29 cellular contexts compared by ENCODE assay signal in genomic region chr3:37198547-37198946, GRCh38. TPM values are rescaled to one million over a fixed set of nuclear protein-coding genes. Genes with fewer than 3 reads are reported as not detected.
DNase-seq lines count a peak whose midpoint lies in the region; ATAC-seq, FAIRE-seq and TF ChIP-seq lines count a peak whose summit lies in the region.
"Had no signal": no experiment of that assay in that cellular context is flagged by ENCODE, and none has a peak within 500 bp of the region (broad histone marks: within the 10 kb centered on the region; RNA-seq: fewer than 3 reads in every experiment).

No MANE protein-coding gene starts in this region.

- no peak for FAIRE-seq in HTR-8/SVneo (lab: Jason Lieb, UNC)
- FAIRE-seq: GM12878, H1 had no signal

- no peaks in the 10 kb centered on the region for H3K36me3 ChIP-seq in breast epithelium
- no peaks in the 10 kb centered on the region for H3K36me3 ChIP-seq in naive thymus-derived CD4-positive, alpha-beta T cell (ENCODE audit: control insufficient read depth in 2 of 3, insufficient read depth in 3 of 3, low read length in 3 of 3)

- peaks cover 25% of the 10 kb centered on the region for H3K4me1 Mint-ChIP-seq in MCF 10A (ENCODE audit: insufficient read depth, unreplicated experiment)
- peaks cover 15% of the 10 kb centered on the region for H3K4me1 Mint-ChIP-seq in progenitor cell of endocrine pancreas (ENCODE audit: low read depth)
- H3K4me1 Mint-ChIP-seq in naive thymus-derived CD4-positive, alpha-beta T cell, result no peaks in the 10 kb centered on the region
- H3K4me1 Mint-ChIP-seq: activated naive CD8-positive, alpha-beta T cell treated with anti-CD3 and anti-CD28 coated beads for 36 hours; CD4-positive, CD25-positive, alpha-beta regulatory T cell; memory B cell; stimulated activated memory B cell treated with anti-CD40 and anti-IgM and Interleukin-4, amounts not matched to agents 10 μg/mL and 1 μg/mL and 100 μg/mL, for 72 hours had no signal

- no peak for TF ChIP-seq CTCF in MCF 10A (IDR thresholded peaks at IDR 0.05; ENCODE audit: unreplicated experiment)
- TF ChIP-seq CTCF in breast epithelium (IDR thresholded peaks at IDR 0.05), result no peak
- TF ChIP-seq CTCF in foreskin keratinocyte (conservative IDR thresholded peaks at IDR 0.05), result no peak
- TF ChIP-seq CTCF in progenitor cell of endocrine pancreas (IDR thresholded peaks at IDR 0.05; ENCODE audit: unreplicated experiment), result no peak

- H3K27ac ChIP-seq in breast epithelium (no peak overlapping the region), foreskin keratinocyte (peak overlapping the region; percentile 68)
- no peak overlapping the region for H3K27ac ChIP-seq in naive thymus-derived CD4-positive, alpha-beta T cell (ENCODE audit: low read depth, low read length)
- H3K27ac ChIP-seq: 22Rv1, VCaP had no signal

- CTCF ChIA-PET in MCF 10A (lab: Yijun Ruan, JAX), result interaction anchor here (0.6 kb wide), 1 partner anchor 234 kb away, joined by 5 read pairs; no protein-coding TSS in a partner anchor
- CTCF ChIA-PET in naive thymus-derived CD4-positive, alpha-beta T cell (lab: Charles Lee), result no interaction called here

- no peak for DNase-seq in MCF 10A (ENCODE audit: unreplicated experiment)
- no peak for DNase-seq in breast epithelium (ENCODE audit: low spot score in 2 of 2)
- DNase-seq in foreskin keratinocyte, result no peak
- DNase-seq in progenitor cell of endocrine pancreas (ENCODE audit: low spot score, unreplicated experiment), result no peak
- no peak for DNase-seq in HTR-8/SVneo (ENCODE audit: insufficient read length, low spot score)
- DNase-seq in amygdala (lab: John Stamatoyannopoulos, UW), result no peak
- no peak for DNase-seq in naive thymus-derived CD4-positive, alpha-beta T cell
- DNase-seq: activated CD4-positive, alpha-beta T cell treated with anti-CD3 and anti-CD28 coated beads for 4 hours; activated CD8-positive, alpha-beta memory T cell treated with anti-CD3 and anti-CD28 coated beads for 24 hours; activated effector memory CD4-positive, alpha-beta T cell treated with anti-CD3 and anti-CD28 coated beads, Interleukin-2, amount 50 U/mL, for 16 hours; activated naive CD8-positive, alpha-beta T cell treated with anti-CD3 and anti-CD28 coated beads for 36 hours; CD4-positive, CD25-positive, alpha-beta regulatory T cell; DND-41; left colon; NCI-H1092 treated with DMSO at 0.1 percent for 48 hours; NCI-H2029; NCI-H526; NK-92 treated with Interleukin-12 subunit alpha and Interleukin-12 subunit beta, amount 100 ng/mL, for 24 hours; PC-9; SHP77; stimulated activated CD4-positive, alpha-beta T cell treated with anti-CD3 and anti-CD28 coated beads, Interleukin-4, amount 100 ng/mL, for 4 hours; T-helper 9 cell had no signal

- no peak overlapping the region for H3K4me3 Mint-ChIP-seq in MCF 10A (ENCODE audit: unreplicated experiment)
- H3K4me3 Mint-ChIP-seq in progenitor cell of endocrine pancreas (ENCODE audit: low read depth), result no peak overlapping the region
- no peak overlapping the region for H3K4me3 Mint-ChIP-seq in naive thymus-derived CD4-positive, alpha-beta T cell
- H3K4me3 Mint-ChIP-seq: activated naive CD8-positive, alpha-beta T cell treated with anti-CD3 and anti-CD28 coated beads for 36 hours; CD4-positive, CD25-positive, alpha-beta regulatory T cell; memory B cell; stimulated activated memory B cell treated with anti-CD40 and anti-IgM and Interleukin-4, amounts not matched to agents 10 μg/mL and 1 μg/mL and 100 μg/mL, for 72 hours had no signal

- no peak overlapping the region for H3K4me3 ChIP-seq in breast epithelium
- H3K4me3 ChIP-seq in naive thymus-derived CD4-positive, alpha-beta T cell (ENCODE audit: low read length), result no peak overlapping the region
- H3K4me3 ChIP-seq: GM12878, PC-9 had no signal

- no peak for TF ChIP-seq POLR2A in breast epithelium (IDR thresholded peaks at IDR 0.05)

- POLR2A ChIA-PET in MCF 10A (lab: Yijun Ruan, JAX), result interaction anchor here (1.7 kb wide), 1 partner anchor 15 kb away, joined by 8 read pairs; no protein-coding TSS in a partner anchor
- POLR2A ChIA-PET in naive thymus-derived CD4-positive, alpha-beta T cell (lab: Charles Lee), result no interaction called here

- H3K36me3 Mint-ChIP-seq in MCF 10A (ENCODE audit: insufficient read depth, unreplicated experiment) (no peaks in the 10 kb centered on the region), progenitor cell of endocrine pancreas (ENCODE audit: insufficient read depth) (no peaks in the 10 kb centered on the region)
- no peaks in the 10 kb centered on the region for H3K36me3 Mint-ChIP-seq in naive thymus-derived CD4-positive, alpha-beta T cell
- H3K36me3 Mint-ChIP-seq: activated naive CD8-positive, alpha-beta T cell treated with anti-CD3 and anti-CD28 coated beads for 36 hours; CD4-positive, CD25-positive, alpha-beta regulatory T cell; memory B cell; stimulated activated memory B cell treated with anti-CD40 and anti-IgM and Interleukin-4, amounts not matched to agents 10 μg/mL and 1 μg/mL and 100 μg/mL, for 72 hours had no signal

- intact Hi-C loops in MCF 10A (cut with micrococcal nuclease), result no loop called here
- intact Hi-C loops in breast epithelium (cut with DNase I; ENCODE audit: low total_unique reads), result no loop called here
- intact Hi-C loops in naive thymus-derived CD4-positive, alpha-beta T cell (cut with micrococcal nuclease), result no loop called here

- H3K27ac Mint-ChIP-seq in MCF 10A (ENCODE audit: low read depth, unreplicated experiment) (peak overlapping the region; percentile 14), progenitor cell of endocrine pancreas (peak overlapping the region; percentile 69)
- no peak overlapping the region for H3K27ac Mint-ChIP-seq in naive thymus-derived CD4-positive, alpha-beta T cell
- H3K27ac Mint-ChIP-seq: activated naive CD8-positive, alpha-beta T cell treated with anti-CD3 and anti-CD28 coated beads for 36 hours; CD4-positive, CD25-positive, alpha-beta regulatory T cell; memory B cell; stimulated activated memory B cell treated with anti-CD40 and anti-IgM and Interleukin-4, amounts not matched to agents 10 μg/mL and 1 μg/mL and 100 μg/mL, for 72 hours had no signal

- H3K27me3 ChIP-seq in breast epithelium, result no peaks in the 10 kb centered on the region
- no peaks in the 10 kb centered on the region for H3K27me3 ChIP-seq in foreskin keratinocyte
- H3K27me3 ChIP-seq in naive thymus-derived CD4-positive, alpha-beta T cell (ENCODE audit: control insufficient read depth in 2 of 2, insufficient read depth in 2 of 2, low read length in 2 of 2), result no peaks in the 10 kb centered on the region

- ATAC-seq in foreskin keratinocyte (no peak), HG03135 (IDR thresholded peaks at IDR 0.05; ENCODE audit: unreplicated experiment) (no peak)
- no peak for ATAC-seq in naive thymus-derived CD4-positive, alpha-beta T cell
- ATAC-seq: left colon; stimulated activated memory B cell treated with anti-CD40 and anti-IgM and Interleukin-4, amounts not matched to agents 10 μg/mL and 1 μg/mL and 100 μg/mL, for 72 hours had no signal

- H3K9me3 ChIP-seq in breast epithelium, result no peaks in the 10 kb centered on the region
- no peaks in the 10 kb centered on the region for H3K9me3 ChIP-seq in naive thymus-derived CD4-positive, alpha-beta T cell (ENCODE audit: control insufficient read depth in 2 of 3, low read length in 3 of 3)

- H3K27me3 Mint-ChIP-seq in MCF 10A (ENCODE audit: insufficient read depth, unreplicated experiment), result no peaks in the 10 kb centered on the region
- no peaks in the 10 kb centered on the region for H3K27me3 Mint-ChIP-seq in progenitor cell of endocrine pancreas
- peaks cover 0 to 11% (median 5%) of the 10 kb centered on the region in 5 donors for H3K27me3 Mint-ChIP-seq in naive thymus-derived CD4-positive, alpha-beta T cell
- H3K27me3 Mint-ChIP-seq: activated naive CD8-positive, alpha-beta T cell treated with anti-CD3 and anti-CD28 coated beads for 36 hours; stimulated activated memory B cell treated with anti-CD40 and anti-IgM and Interleukin-4, amounts not matched to agents 10 μg/mL and 1 μg/mL and 100 μg/mL, for 72 hours had no signal

- peaks cover 12% of the 10 kb centered on the region for H3K9me3 Mint-ChIP-seq in MCF 10A (ENCODE audit: unreplicated experiment)
- H3K9me3 Mint-ChIP-seq in progenitor cell of endocrine pancreas (ENCODE audit: low read depth), result no peaks in the 10 kb centered on the region
- peaks cover 0 to 3% (median 0%) of the 10 kb centered on the region in 11 donors for H3K9me3 Mint-ChIP-seq in naive thymus-derived CD4-positive, alpha-beta T cell
- H3K9me3 Mint-ChIP-seq: activated naive CD8-positive, alpha-beta T cell treated with anti-CD3 and anti-CD28 coated beads for 36 hours; CD4-positive, CD25-positive, alpha-beta regulatory T cell; memory B cell; stimulated activated memory B cell treated with anti-CD40 and anti-IgM and Interleukin-4, amounts not matched to agents 10 μg/mL and 1 μg/mL and 100 μg/mL, for 72 hours had no signal

- H3K4me1 ChIP-seq in breast epithelium (no peaks in the 10 kb centered on the region), foreskin keratinocyte (peaks cover 23% of the 10 kb centered on the region)
- no peaks in the 10 kb centered on the region for H3K4me1 ChIP-seq in naive thymus-derived CD4-positive, alpha-beta T cell (ENCODE audit: control insufficient read depth in 2 of 2, insufficient read depth in 2 of 2, low read length in 2 of 2)

- no TSS peak for BruUV-seq in MCF 10A (replicated peaks; lab: Mats Ljungman, UMichigan)

RNA-seq across cellular contexts. Expression of gene LRRFIP2, which starts 24.2 kb away (rescaled TPM):
- total RNA-seq in MCF 10A (2022) (76.6 and 92.2 TPM in 2 replicates), breast epithelium (10 to 100 TPM; 50.2 to 65.9 (median 65.9) TPM), foreskin keratinocyte (76.7 and 80.5 TPM in 2 replicates), progenitor cell of endocrine pancreas (48.0 and 49.3 TPM in 2 replicates)
- 41.6 and 49.1 TPM in 2 replicates for polyA plus RNA-seq in foreskin keratinocyte
- 10 to 100 TPM; 25.8 to 87.5 (median 29.7) TPM for total RNA-seq in naive thymus-derived CD4-positive, alpha-beta T cell
- polyA plus RNA-seq in naive thymus-derived CD4-positive, alpha-beta T cell, result 10 to 100 TPM; 14.0 to 15.3 TPM

RNA-seq across cellular contexts. Expression of gene GOLGA4, which starts 44.5 kb away (rescaled TPM):
- 98.5 and 100.0 TPM in 2 replicates for total RNA-seq in MCF 10A (2022)
- total RNA-seq in breast epithelium, result 100 to 1,000 TPM; 102 to 120 (median 119) TPM
- 72.8 and 74.1 TPM in 2 replicates for total RNA-seq in foreskin keratinocyte
- 24.4 and 25.9 TPM in 2 replicates for polyA plus RNA-seq in foreskin keratinocyte
- 49.9 and 52.4 TPM in 2 replicates for total RNA-seq in progenitor cell of endocrine pancreas
- total RNA-seq in naive thymus-derived CD4-positive, alpha-beta T cell, result 10 to 100 TPM; 45.0 to 72.0 (median 56.4) TPM
- polyA plus RNA-seq in naive thymus-derived CD4-positive, alpha-beta T cell, result 10 to 100 TPM; 11.5 to 26.3 TPM

Comparison
In these comparisons a context has a peak if more than half of its experiments do, and no peak if none do; other contexts are left out.
1. H3K27ac Mint-ChIP-seq: peak in MCF 10A (single experiment) and progenitor cell of endocrine pancreas (single experiment); none in naive thymus-derived CD4-positive, alpha-beta T cell (0 of 9).